ENCODE assay signal across 26 cellular contexts in the genomic region with DNA sequence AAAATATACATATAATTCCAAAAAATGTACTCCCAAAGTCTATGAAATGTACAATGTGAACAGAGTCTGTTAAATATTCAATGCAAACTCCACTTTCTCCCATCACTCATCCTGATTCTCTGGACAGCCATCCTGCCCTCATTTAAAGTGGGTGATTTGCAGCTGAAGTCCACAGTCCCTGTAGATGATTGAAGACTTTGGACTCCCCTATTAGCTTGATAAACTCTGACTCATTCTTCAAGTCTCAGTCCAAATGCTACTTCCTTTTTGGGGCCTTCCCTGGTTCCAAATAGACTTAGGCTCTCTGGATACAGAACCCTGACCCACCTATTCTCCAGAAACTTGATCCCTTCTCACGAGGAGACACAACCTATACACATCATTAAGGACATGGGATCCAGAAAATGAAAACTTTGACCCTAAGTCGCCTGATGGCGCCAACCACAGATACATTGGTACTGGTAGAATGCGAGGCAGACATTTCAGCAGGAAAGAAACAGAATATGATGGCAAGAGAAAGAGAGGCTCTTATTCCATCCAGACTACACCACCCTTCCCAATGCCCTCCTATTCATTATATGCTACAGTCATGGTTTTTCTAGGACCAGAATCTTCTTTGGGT.
A peak's percentile ranks its signal among the peaks of the same experiment; 100 is the strongest.
DNase-seq lines count a peak whose midpoint lies in the region; ATAC-seq, FAIRE-seq and TF ChIP-seq lines count a peak whose summit lies in the region.
"Had no signal": no experiment of that assay in that cellular context is flagged by ENCODE, and none has a peak within 500 bp of the region (broad histone marks: within the 10 kb centered on the region; RNA-seq: fewer than 3 reads in every experiment).

No MANE protein-coding gene starts in this region.

- H3K9ac ChIP-seq in liver (ENCODE audit: low read depth in 1 of 2, low read length in 2 of 2): no peak overlapping the region

- no peak overlapping the region for H3K27ac Mint-ChIP-seq in WTC11
- H3K27ac Mint-ChIP-seq: activated CD8-positive, alpha-beta T cell treated with anti-CD3 and anti-CD28 coated beads for 36 hours; activated naive CD8-positive, alpha-beta T cell treated with anti-CD3 and anti-CD28 coated beads for 36 hours; CD14-positive monocyte; HFFc6; naive thymus-derived CD8-positive, alpha-beta T cell had no signal

- no peak for TF ChIP-seq RAD21 in liver (IDR thresholded peaks at IDR 0.05)

- no peak overlapping the region for H3K4me3 ChIP-seq in BE2C (ENCODE audit: low read depth, low read length)
- H3K4me3 ChIP-seq in liver (ENCODE audit: low read depth in 1 of 3, low read length in 3 of 3): no peak overlapping the region
- no peak overlapping the region for H3K4me3 ChIP-seq in aorta (ENCODE audit: low read length in 2 of 2)
- H3K4me3 ChIP-seq: heart right ventricle, smooth muscle cell had no signal

- in situ Hi-C loops in KBM-7 (cut with MboI; ENCODE audit: low pct_unique_long_range_greater_than_20kb, low sequenced_read_pairs): no loop called here

- POLR2A ChIA-PET in WTC11 (lab: Charles Lee): no interaction called here

- H3K27me3 ChIP-seq in BE2C (no peaks in the 10 kb centered on the region), liver (ENCODE audit: control insufficient read depth in 4 of 4, insufficient read depth in 4 of 4, low read length in 3 of 4) (no peaks in the 10 kb centered on the region), aorta (ENCODE audit: control insufficient read depth in 1 of 2, insufficient read depth in 2 of 2, low read length in 1 of 2) (no peaks in the 10 kb centered on the region)
- H3K27me3 ChIP-seq: heart right ventricle had no signal

- ATAC-seq in WTC11 (peak; percentile 61), aorta (ENCODE audit: low FRiP score) (no peak), GM18498 (IDR thresholded peaks at IDR 0.05; ENCODE audit: unreplicated experiment) (no peak)
- ATAC-seq: activated CD8-positive, alpha-beta T cell treated with anti-CD3 and anti-CD28 coated beads for 36 hours; heart right ventricle; left cardiac atrium; naive thymus-derived CD8-positive, alpha-beta T cell had no signal

- peak; percentile 33; the same call in 1 of the 2 replicates for TF ChIP-seq CTCF in BE2C (IDR thresholded peaks at IDR 0.05; ENCODE audit: low read depth, low read length)
- TF ChIP-seq CTCF in WTC11 (IDR thresholded peaks at IDR 0.05): no peak
- TF ChIP-seq CTCF in liver (IDR thresholded peaks at IDR 0.05; ENCODE audit: low read depth, low read length, missing input control): no peak
- TF ChIP-seq CTCF in D721Med (IDR thresholded peaks at IDR 0.05; ENCODE audit: insufficient read depth, missing control alignments): no peak

- FAIRE-seq in D721Med (lab: Jason Lieb, UNC): no peak
- FAIRE-seq: astrocyte had no signal

- no peak overlapping the region for H3K4me3 Mint-ChIP-seq in WTC11
- H3K4me3 Mint-ChIP-seq: activated CD8-positive, alpha-beta T cell treated with anti-CD3 and anti-CD28 coated beads for 36 hours; activated naive CD8-positive, alpha-beta T cell treated with anti-CD3 and anti-CD28 coated beads for 36 hours; CD14-positive monocyte; HFFc6; naive thymus-derived CD8-positive, alpha-beta T cell had no signal

- H3K27ac ChIP-seq in liver (ENCODE audit: low read depth in 1 of 2, low read length in 2 of 2) (no peak overlapping the region), aorta (ENCODE audit: low read depth in 1 of 2, low read length in 2 of 2) (no peak overlapping the region)
- H3K27ac ChIP-seq: epithelial cell of prostate, heart right ventricle had no signal

- no peak for DNase-seq in BE2C
- peak; percentile 17 for DNase-seq in HT1080 (ENCODE audit: low read depth)
- DNase-seq in WTC11 (ENCODE audit: low spot score): peak; percentile 30
- no peak for DNase-seq in D721Med (ENCODE audit: insufficient read length, low spot score)
- DNase-seq in KBM-7: no peak
- no peak for DNase-seq in aorta
- DNase-seq: activated CD4-positive, CD25-positive, alpha-beta regulatory T cell treated with anti-CD3 and anti-CD28 coated beads, Interleukin-2, amount 50 U/mL, for 72 hours; activated CD8-positive, alpha-beta T cell treated with anti-CD3 and anti-CD28 coated beads for 36 hours; activated effector memory CD4-positive, alpha-beta T cell treated with Interleukin-2 at 50 U/mL for 16 hours; activated naive CD8-positive, alpha-beta T cell treated with anti-CD3 and anti-CD28 coated beads for 36 hours; cerebellar nuclear complex; heart right ventricle; HFFc6; left cardiac atrium; mesenchymal stem cell; naive thymus-derived CD8-positive, alpha-beta T cell; NCI-H1694 treated with DMSO at 0.1 percent for 48 hours; NCI-H526 treated with DMSO at 0.1 percent for 48 hours; retina; stimulated activated CD4-positive, alpha-beta T cell treated with anti-CD3 and anti-CD28 coated beads, Interleukin-2, amount 100 ng/mL, for 24 hours had no signal

- H3K4me1 Mint-ChIP-seq in WTC11: peaks cover 12% of the 10 kb centered on the region
- H3K4me1 Mint-ChIP-seq: naive thymus-derived CD8-positive, alpha-beta T cell had no signal

- CTCF ChIA-PET in WTC11 (lab: Charles Lee): interaction anchor here (0.6 to 3.1 kb wide), 14 partner anchors 12 to 197 kb away, joined by 3 to 15 read pairs (median 3); partner anchors contain the start of gene STRN

- H3K9me3 Mint-ChIP-seq in WTC11: no peaks in the 10 kb centered on the region
- H3K9me3 Mint-ChIP-seq: activated CD8-positive, alpha-beta T cell treated with anti-CD3 and anti-CD28 coated beads for 36 hours; activated naive CD8-positive, alpha-beta T cell treated with anti-CD3 and anti-CD28 coated beads for 36 hours; CD14-positive monocyte; HFFc6; naive thymus-derived CD8-positive, alpha-beta T cell had no signal

- H3K9me3 ChIP-seq in BE2C (no peaks in the 10 kb centered on the region), liver (ENCODE audit: control insufficient read depth in 4 of 4, low read length in 3 of 4) (no peaks in the 10 kb centered on the region), aorta (ENCODE audit: control insufficient read depth, low read length) (no peaks in the 10 kb centered on the region)
- H3K9me3 ChIP-seq: heart right ventricle had no signal

- no peaks in the 10 kb centered on the region for H3K27me3 Mint-ChIP-seq in WTC11 (ENCODE audit: low read depth)
- H3K27me3 Mint-ChIP-seq: activated CD8-positive, alpha-beta T cell treated with anti-CD3 and anti-CD28 coated beads for 36 hours had no signal

- 88% methylated on average over 4 of the region's 4 CpGs for WGBS in liver
- 84 to 93% methylated on average over 4 of the region's 4 CpGs for WGBS in aorta, 2 donors

- no peaks in the 10 kb centered on the region for H3K36me3 ChIP-seq in BE2C
- H3K36me3 ChIP-seq in liver (ENCODE audit: control insufficient read depth in 4 of 4, insufficient read depth in 3 of 4, low read depth in 1 of 4, low read length in 3 of 4): no peaks in the 10 kb centered on the region
- no peaks in the 10 kb centered on the region for H3K36me3 ChIP-seq in aorta (ENCODE audit: control insufficient read depth in 1 of 2, insufficient read depth in 2 of 2, low read length in 1 of 2)

- H3K4me1 ChIP-seq in BE2C: no peaks in the 10 kb centered on the region
- H3K4me1 ChIP-seq in liver (ENCODE audit: control insufficient read depth in 4 of 4, insufficient read depth in 4 of 4, low read length in 3 of 4): peaks cover 7 to 23% (median 19%) of the 10 kb centered on the region in 4 donors
- H3K4me1 ChIP-seq in aorta (ENCODE audit: control insufficient read depth in 1 of 2, insufficient read depth in 2 of 2, low read length in 2 of 2): peaks cover 0 to 6% of the 10 kb centered on the region in 2 donors
- H3K4me1 ChIP-seq: heart right ventricle had no signal

- no peaks in the 10 kb centered on the region for H3K36me3 Mint-ChIP-seq in WTC11
- H3K36me3 Mint-ChIP-seq: activated naive CD8-positive, alpha-beta T cell treated with anti-CD3 and anti-CD28 coated beads for 36 hours; CD14-positive monocyte; naive thymus-derived CD8-positive, alpha-beta T cell had no signal

- intact Hi-C loops in aorta (cut with DNase I): no loop called here

TF ChIP-seq in WTC11, 78 proteins besides CTCF, POLR2A, EP300 and RAD21 (continues in another document):
- TF ChIP-seq ZNF671 (CRISPR knock-in tag; IDR thresholded peaks at IDR 0.05): no peak

TF ChIP-seq in liver, 16 proteins besides CTCF, POLR2A, EP300 and RAD21:
- peak; percentile 26 for TF ChIP-seq HNF4G (IDR thresholded peaks at IDR 0.05)
- peak in 1 of 2 donors; percentile 27 for TF ChIP-seq JUND (IDR thresholded peaks at IDR 0.05)
- TF ChIP-seq TAF1 (conservative IDR thresholded peaks at IDR 0.05): no peak
- TF ChIP-seq SP1 (IDR thresholded peaks at IDR 0.05): no peak
- peak; percentile 46 to 79 for TF ChIP-seq HNF4A (conservative IDR thresholded peaks at IDR 0.05)

Comparison
In these comparisons a context has a peak if more than half of its experiments do, and no peak if none do; other contexts are left out.
1. DNase-seq: peak in HT1080 (single experiment) and WTC11 (single experiment); none in BE2C (single experiment), D721Med (single experiment), KBM-7 (single experiment) and aorta (0 of 2).